ENCODE assay signal across 16 cellular contexts in the genomic region with DNA sequence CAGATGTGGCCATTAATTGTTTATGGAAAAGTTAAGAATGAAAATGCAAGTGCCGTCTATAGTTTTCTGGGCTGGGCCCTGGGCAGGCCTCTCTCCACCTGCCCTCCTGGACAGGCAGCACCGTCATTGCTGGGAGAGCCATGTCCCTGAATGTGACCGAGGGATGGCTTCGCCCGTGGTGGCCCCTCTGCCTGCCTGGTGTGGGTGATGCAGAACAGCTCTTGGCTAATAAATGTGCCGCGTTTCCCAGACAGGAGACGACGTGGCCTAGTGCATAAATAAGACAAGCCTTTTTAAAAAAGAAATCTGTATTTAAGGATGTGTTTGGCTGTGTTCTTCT.
"Had no signal": no experiment of that assay in that cellular context is flagged by ENCODE, and none has a peak within 500 bp of the region (broad histone marks: within the 10 kb centered on the region; RNA-seq: fewer than 3 reads in every experiment).

No MANE protein-coding gene starts in this region.

- H3K9me3 ChIP-seq: body of pancreas had no signal

- H3K27me3 Mint-ChIP-seq: activated CD4-positive, alpha-beta T cell treated with anti-CD3 and anti-CD28 coated beads, Interleukin-2, amount 10 ng/mL, durations not matched to agents 24 days and 14 days had no signal

- H3K27me3 ChIP-seq: body of pancreas had no signal

- H3K9me3 Mint-ChIP-seq: activated CD4-positive, alpha-beta T cell treated with anti-CD3 and anti-CD28 coated beads, Interleukin-2, amount 10 ng/mL, durations not matched to agents 24 days and 14 days; activated naive CD4-positive, alpha-beta T cell treated with anti-CD3 and anti-CD28 coated beads, Interleukin-2, amount 50 U/mL, for 72 hours; activated T-helper 2 cell treated with anti-CD3 and anti-CD28 coated beads, Interferon-gamma antibody, Interleukin-2, Interleukin-4, amounts not matched to agents 10 μg/mL and 5 μg/mL and 100 μg/mL, durations not matched to agents 14 hours and 24 hours and 36 hours; T-helper 1 cell treated with Interleukin-12 subunit alpha and Interleukin-12 subunit beta and Interleukin-4 antibody, amounts not matched to agents 30 μg/mL and 1 μg/mL, for 36 hours had no signal

- ATAC-seq: activated naive CD4-positive, alpha-beta T cell treated with anti-CD3 and anti-CD28 coated beads, Interleukin-2, amount 50 U/mL, for 72 hours; body of pancreas had no signal

- H3K27ac Mint-ChIP-seq: activated CD4-positive, alpha-beta T cell treated with anti-CD3 and anti-CD28 coated beads, Interleukin-2, amount 10 ng/mL, durations not matched to agents 24 days and 14 days; activated naive CD4-positive, alpha-beta T cell treated with anti-CD3 and anti-CD28 coated beads, Interleukin-2, amount 50 U/mL, for 72 hours; activated T-helper 2 cell treated with anti-CD3 and anti-CD28 coated beads, Interferon-gamma antibody, Interleukin-2, Interleukin-4, amounts not matched to agents 10 μg/mL and 5 μg/mL and 100 μg/mL, durations not matched to agents 14 hours and 24 hours and 36 hours; T-helper 1 cell treated with Interleukin-12 subunit alpha and Interleukin-12 subunit beta and Interleukin-4 antibody, amounts not matched to agents 30 μg/mL and 1 μg/mL, for 36 hours had no signal

- H3K4me1 Mint-ChIP-seq: activated CD4-positive, alpha-beta T cell treated with anti-CD3 and anti-CD28 coated beads, Interleukin-2, amount 10 ng/mL, durations not matched to agents 24 days and 14 days had no signal

- DNase-seq: activated CD4-positive, alpha-beta T cell treated with anti-CD3 and anti-CD28 coated beads, Interleukin-2, amount 10 ng/mL, durations not matched to agents 24 days and 14 days; amniotic stem cell; central memory CD4-positive, alpha-beta T cell; cortex of kidney; effector CD8-positive, alpha-beta T cell; foreskin fibroblast; SIG-M5; stimulated activated CD4-positive, alpha-beta T cell treated with anti-CD3 and anti-CD28 coated beads, Interleukin-4, amount 100 ng/mL, for 4 hours; stimulated activated CD8-positive, alpha-beta memory T cell treated with anti-CD3 and anti-CD28 coated beads, Interleukin-4, amount 100 ng/mL, for 48 hours; stimulated activated naive CD4-positive, alpha-beta T cell treated with Interleukin-2 at 50 U/mL for 16 hours had no signal

- H3K4me1 ChIP-seq: body of pancreas had no signal

- H3K4me3 ChIP-seq: body of pancreas, skin epidermis had no signal

- H3K27ac ChIP-seq: body of pancreas, skin epidermis had no signal

- H3K4me3 Mint-ChIP-seq: activated CD4-positive, alpha-beta T cell treated with anti-CD3 and anti-CD28 coated beads, Interleukin-2, amount 10 ng/mL, durations not matched to agents 24 days and 14 days; neural crest cell; T-helper 1 cell treated with Interleukin-12 subunit alpha and Interleukin-12 subunit beta and Interleukin-4 antibody, amounts not matched to agents 30 μg/mL and 1 μg/mL, for 36 hours had no signal
